8 cellular contexts compared by ENCODE assay signal in the genomic region with DNA sequence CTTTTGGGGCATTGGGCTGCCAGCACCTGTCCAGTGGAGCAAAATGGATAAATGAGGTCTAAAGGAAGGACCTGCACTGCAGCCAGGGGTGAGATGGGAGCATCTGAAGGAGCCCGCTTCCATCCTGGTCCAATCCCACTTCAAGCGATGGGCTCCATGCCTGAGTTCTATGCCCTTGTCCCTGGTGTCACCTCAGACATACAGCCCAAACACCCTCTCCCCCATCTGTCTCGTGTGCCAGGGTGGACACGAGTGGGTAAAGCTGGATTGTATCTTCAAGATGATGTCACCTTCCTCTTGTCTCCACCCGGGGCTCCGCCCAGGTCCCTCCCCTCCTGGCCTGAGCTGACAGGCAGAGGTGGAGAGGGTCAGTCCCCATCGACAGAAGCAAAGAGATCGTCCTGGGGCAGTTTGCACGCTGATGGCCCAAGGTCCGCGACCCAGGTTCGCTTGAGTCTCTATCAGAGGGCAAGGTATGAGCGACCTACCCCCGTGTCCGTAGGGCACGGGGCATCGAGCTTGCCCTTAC. TPM values are rescaled to one million over a fixed set of nuclear protein-coding genes. Genes with fewer than 3 reads are reported as not detected.
DNase-seq lines count a peak whose midpoint lies in the region; ATAC-seq and TF ChIP-seq lines count a peak whose summit lies in the region.

No MANE protein-coding gene starts in this region.

- TF ChIP-seq CTCF in epithelial cell of esophagus (IDR thresholded peaks at IDR 0.05; ENCODE audit: insufficient read depth, low read depth, low read length, missing control alignments), result no peak
- no peak for TF ChIP-seq CTCF in upper lobe of right lung (IDR thresholded peaks at IDR 0.05)

- H3K4me3 ChIP-seq in HUES6 (ENCODE audit: low read depth, low read length) (peak overlapping the region; percentile 68), epithelial cell of esophagus (ENCODE audit: low read length) (peak overlapping the region; percentile 62), mucosa of rectum (ENCODE audit: low read length in 2 of 2) (peak overlapping the region; percentile 77 to 86), upper lobe of right lung (peak overlapping the region; percentile 96)

- no peak overlapping the region; the same call in 1 of the 2 replicates for H3K27ac ChIP-seq in HUES6 (ENCODE audit: low read depth, low read length)
- H3K27ac ChIP-seq in mucosa of rectum (ENCODE audit: low read depth in 2 of 2, low read length in 2 of 2), result peak overlapping the region; percentile 79 to 86
- H3K27ac ChIP-seq in upper lobe of right lung, result peak overlapping the region; percentile 93

- H3K4me1 ChIP-seq in HUES6 (ENCODE audit: control insufficient read depth, insufficient read depth, low read length) (peaks cover 16% of the 10 kb centered on the region), mucosa of rectum (ENCODE audit: control insufficient read depth in 2 of 2, insufficient read depth in 2 of 2, low read length in 2 of 2) (peaks cover 14 to 19% of the 10 kb centered on the region in 2 donors), upper lobe of right lung (peaks cover 28% of the 10 kb centered on the region)

- peak; percentile 30 for DNase-seq in COLO668 (lab: John Stamatoyannopoulos, UW; ENCODE audit: unreplicated experiment)
- peak; percentile 33 for DNase-seq in activated CD4-positive, alpha-beta T cell treated with anti-CD3 and anti-CD28 coated beads, Interleukin-2, amount 50 U/mL, for 1 hour
- no peak for DNase-seq in epithelial cell of esophagus (ENCODE audit: low read depth)
- peak; percentile 85 for DNase-seq in upper lobe of right lung
- DNase-seq in dedifferentiated amniotic fluid mesenchymal stem cell (ENCODE audit: extremely low spot score), result no peak

- intact Hi-C loops in upper lobe of right lung (cut with DNase I), result loop anchor here (10.0 kb wide), 1 partner anchor 167 kb away; no protein-coding TSS in a partner anchor

- peak; percentile 26 for ATAC-seq in GM19452 (IDR thresholded peaks at IDR 0.05; ENCODE audit: unreplicated experiment)
- ATAC-seq in upper lobe of right lung, result peak; percentile 51

- H3K36me3 ChIP-seq in HUES6 (ENCODE audit: control insufficient read depth, insufficient read depth, low read length) (peaks cover 18% of the 10 kb centered on the region), mucosa of rectum (ENCODE audit: control insufficient read depth in 2 of 2, insufficient read depth in 2 of 2, low read length in 2 of 2) (no peaks in the 10 kb centered on the region), upper lobe of right lung (no peaks in the 10 kb centered on the region)

- peak overlapping the region; percentile 76 for H3K9ac ChIP-seq in HUES6 (ENCODE audit: low read length)
- peak overlapping the region; percentile 76 to 85 for H3K9ac ChIP-seq in mucosa of rectum (ENCODE audit: low read depth in 1 of 2, low read length in 2 of 2)

- no peaks in the 10 kb centered on the region for H3K27me3 ChIP-seq in HUES6 (ENCODE audit: control insufficient read depth, insufficient read depth, low read length)
- no peaks in the 10 kb centered on the region for H3K27me3 ChIP-seq in mucosa of rectum (ENCODE audit: control insufficient read depth in 2 of 2, insufficient read depth in 2 of 2, low read length in 2 of 2)
- H3K27me3 ChIP-seq in upper lobe of right lung, result no peaks in the 10 kb centered on the region

- no peaks in the 10 kb centered on the region for H3K9me3 ChIP-seq in HUES6 (ENCODE audit: control insufficient read depth, insufficient read depth, low read depth, low read length)
- H3K9me3 ChIP-seq in mucosa of rectum (ENCODE audit: control insufficient read depth in 2 of 2, low read length in 2 of 2), result no peaks in the 10 kb centered on the region
- H3K9me3 ChIP-seq in upper lobe of right lung, result no peaks in the 10 kb centered on the region

RNA-seq across cellular contexts. Expression of gene SMIM29, which starts 0.5 kb away (rescaled TPM):
- total RNA-seq in upper lobe of right lung, result 32.6 TPM

RNA-seq across cellular contexts. Expression of gene HMGA1, which starts 11.6 kb away (rescaled TPM):
- 54.7 TPM for total RNA-seq in upper lobe of right lung

Comparison
In these comparisons a context has a peak if more than half of its experiments do, and no peak if none do; other contexts are left out.
1. DNase-seq: peak in COLO668 (single experiment), activated CD4-positive, alpha-beta T cell treated with anti-CD3 and anti-CD28 coated beads, Interleukin-2, amount 50 U/mL, for 1 hour (single experiment) and upper lobe of right lung (single experiment); none in epithelial cell of esophagus (single experiment) and dedifferentiated amniotic fluid mesenchymal stem cell (single experiment).
2. Peak in every context shown above with its lines, with median percentiles within 50 percentile points of each other: H3K4me3 ChIP-seq.